In the genomic region with DNA sequence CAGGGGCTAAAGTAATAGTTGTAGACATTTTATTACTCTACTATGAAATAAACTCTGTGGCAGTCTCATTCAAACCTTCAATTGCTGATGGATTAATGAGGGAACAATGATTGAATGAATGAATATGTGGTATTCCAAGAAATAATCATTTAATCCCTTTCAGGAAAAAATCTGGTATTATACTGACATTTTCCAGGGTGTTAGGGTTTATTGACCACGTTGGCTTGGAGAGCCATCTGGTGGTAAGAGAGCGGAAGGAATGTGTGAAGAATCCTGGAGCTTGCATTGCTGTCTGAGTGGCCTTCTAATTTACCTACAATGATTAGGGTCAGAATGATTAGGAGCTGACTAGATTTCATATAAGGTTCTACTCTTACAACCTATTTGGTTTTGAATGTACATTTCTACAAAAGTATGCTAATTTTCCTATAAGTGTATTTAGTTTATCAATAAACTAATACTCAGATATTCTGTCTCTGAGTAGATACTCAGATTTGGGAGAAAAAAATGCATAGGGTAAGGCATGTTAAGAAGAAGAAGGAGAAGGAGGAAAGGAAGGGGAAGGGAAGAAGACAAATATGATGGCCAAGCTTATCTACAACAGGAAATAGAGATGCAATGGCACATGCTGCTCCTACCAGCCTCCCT, we compare ENCODE assay signal across 7 cellular contexts.
DNase-seq lines count a peak whose midpoint lies in the region; ATAC-seq and TF ChIP-seq lines count a peak whose summit lies in the region.

No MANE protein-coding gene starts in this region.

- H4K12ac ChIP-seq in trophoblast cell (ENCODE audit: low read depth, low read length), result no peak overlapping the region

- H3K27ac ChIP-seq in trophoblast cell (ENCODE audit: low read depth, low read length) (no peak overlapping the region), gastroesophageal sphincter (no peak overlapping the region)

- H3K4me3 ChIP-seq in trophoblast cell (ENCODE audit: low read depth, low read length), result no peak overlapping the region
- H3K4me3 ChIP-seq in gastroesophageal sphincter, result no peak overlapping the region

- no peak for TF ChIP-seq EP300 in gastroesophageal sphincter (IDR thresholded peaks at IDR 0.05)

- no peak overlapping the region for H3K18ac ChIP-seq in trophoblast cell (ENCODE audit: low read length)

- H2AK5ac ChIP-seq in trophoblast cell (ENCODE audit: low read length), result no peak overlapping the region

- H3K14ac ChIP-seq in trophoblast cell (ENCODE audit: low read length), result no peak overlapping the region

- no peaks in the 10 kb centered on the region for H3K79me2 ChIP-seq in trophoblast cell (ENCODE audit: control insufficient read depth, insufficient read depth, low read length, poor library complexity)

- no peak overlapping the region for H2AFZ ChIP-seq in trophoblast cell (ENCODE audit: insufficient read depth, low read length, poor library complexity)

- ATAC-seq in gastroesophageal sphincter, result no peak
- no peak for ATAC-seq in GM21447 (IDR thresholded peaks at IDR 0.05; ENCODE audit: unreplicated experiment)
- ATAC-seq in HG02623 (IDR thresholded peaks at IDR 0.05; ENCODE audit: unreplicated experiment), result no peak

- no peaks in the 10 kb centered on the region for H3K4me1 ChIP-seq in trophoblast cell (ENCODE audit: control insufficient read depth in 1 of 2, insufficient read depth in 2 of 2, low read length in 2 of 2)
- H3K4me1 ChIP-seq in gastroesophageal sphincter, result peaks cover 0 to 3% (median 0%) of the 10 kb centered on the region in 3 donors

- H2BK12ac ChIP-seq in trophoblast cell (ENCODE audit: low read length), result no peak overlapping the region

- no CpG with 5 or more reads among the region's 2 CpGs for whole genome bisulfite sequencing in trophoblast cell (ENCODE audit: extremely low coverage, insufficient coverage, insufficient read length)
- WGBS in gastroesophageal sphincter (ENCODE audit: low coverage in 1 of 2), 2 donors, result 0 to 35% methylated on average over 1 to 2 of the region's 2 CpGs

- no peak overlapping the region for H2BK5ac ChIP-seq in trophoblast cell (ENCODE audit: low read depth, low read length, poor library complexity)

- peak; percentile 0 to 6 for DNase-seq in NCI-H1930 (lab: John Stamatoyannopoulos, UW)
- DNase-seq in dermis microvascular lymphatic vessel endothelial cell (ENCODE audit: low read depth in 2 of 2), result peak; percentile 35 to 51
- peak; percentile 8 to 65 for DNase-seq in trophoblast cell

- H3K36me3 ChIP-seq in trophoblast cell (ENCODE audit: control insufficient read depth in 1 of 2, insufficient read depth in 2 of 2, low read length in 2 of 2) (no peaks in the 10 kb centered on the region), gastroesophageal sphincter (no peaks in the 10 kb centered on the region)

- H2BK120ac ChIP-seq in trophoblast cell (ENCODE audit: insufficient read depth, low read length, poor library complexity), result no peak overlapping the region

- no peak for TF ChIP-seq POLR2A in gastroesophageal sphincter (IDR thresholded peaks at IDR 0.05)

- no peak overlapping the region for H4K91ac ChIP-seq in trophoblast cell (ENCODE audit: low read depth, low read length)

- no peak overlapping the region for H3K23ac ChIP-seq in trophoblast cell (ENCODE audit: low read length)

- no peak overlapping the region for H3K9ac ChIP-seq in trophoblast cell (ENCODE audit: low read length)

- H3K79me1 ChIP-seq in trophoblast cell (ENCODE audit: low read length), result no peaks in the 10 kb centered on the region

- H3K9me3 ChIP-seq in trophoblast cell (ENCODE audit: insufficient read depth, low read depth, low read length) (no peaks in the 10 kb centered on the region), gastroesophageal sphincter (no peaks in the 10 kb centered on the region)

- H3K27me3 ChIP-seq in trophoblast cell (ENCODE audit: insufficient read depth, low read length) (no peaks in the 10 kb centered on the region), gastroesophageal sphincter (peaks cover 20% of the 10 kb centered on the region)

- no peak overlapping the region for H3K4me2 ChIP-seq in trophoblast cell (ENCODE audit: low read length)

- TF ChIP-seq CTCF in GM12873 (IDR thresholded peaks at IDR 0.05; ENCODE audit: insufficient read depth, low read depth, low read length, missing control alignments), result peak; percentile 38
- peak in 1 of 4 experiments; percentile 9 for TF ChIP-seq CTCF in gastroesophageal sphincter (IDR thresholded peaks at IDR 0.05)

- H3K4ac ChIP-seq in trophoblast cell (ENCODE audit: low read depth, low read length), result no peak overlapping the region

- H4K8ac ChIP-seq in trophoblast cell (ENCODE audit: low read depth, low read length), result no peak overlapping the region
